ENCODE assay signal across 11 cellular contexts in genomic region chr10:8043569-8044306, GRCh38. TPM values are rescaled to one million over a fixed set of nuclear protein-coding genes. Genes with fewer than 3 reads are reported as not detected.
DNase-seq lines count a peak whose midpoint lies in the region; ATAC-seq, FAIRE-seq and TF ChIP-seq lines count a peak whose summit lies in the region.
"Had no signal": no experiment of that assay in that cellular context is flagged by ENCODE, and none has a peak within 500 bp of the region (broad histone marks: within the 10 kb centered on the region; RNA-seq: fewer than 3 reads in every experiment).

No MANE protein-coding gene starts in this region.

- peak; percentile 32 for ATAC-seq in GM18909 (IDR thresholded peaks at IDR 0.05; ENCODE audit: poor library complexity, unreplicated experiment)
- no peak for ATAC-seq in HepG2

- peak overlapping the region; percentile 48 for H3K27ac Mint-ChIP-seq in activated T-helper 2 cell treated with anti-CD3 and anti-CD28 coated beads, Interferon-gamma antibody, Interleukin-2, Interleukin-4, amounts not matched to agents 10 μg/mL and 5 μg/mL and 100 μg/mL, durations not matched to agents 14 hours and 24 hours and 36 hours
- H3K27ac Mint-ChIP-seq in chondrocyte (ENCODE audit: unreplicated experiment), result no peak overlapping the region

- WGBS in HepG2 (ENCODE audit: low lambda C conversion rate), result 29% methylated on average over 14 of the region's 31 CpGs

- CTCF ChIA-PET in HepG2 (lab: Yijun Ruan, JAX; ENCODE audit: low intra/inter-chr PET ratio, low total read pairs), result no interaction called here

- BruUV-seq in HepG2 (replicated peaks; lab: Mats Ljungman, UMichigan), result no TSS peak

- H4K20me1 ChIP-seq in HepG2 (ENCODE audit: insufficient read depth, low read length), result peaks cover 16% of the 10 kb centered on the region; the same call in 1 of the 2 replicates

- peak overlapping the region; percentile 81 for H3K4me3 Mint-ChIP-seq in activated T-helper 2 cell treated with anti-CD3 and anti-CD28 coated beads, Interferon-gamma antibody, Interleukin-2, Interleukin-4, amounts not matched to agents 10 μg/mL and 5 μg/mL and 100 μg/mL, durations not matched to agents 14 hours and 24 hours and 36 hours (ENCODE audit: low read depth)
- H3K4me3 Mint-ChIP-seq in chondrocyte (ENCODE audit: unreplicated experiment), result no peak overlapping the region

- H3K9me3 Mint-ChIP-seq in activated T-helper 2 cell treated with anti-CD3 and anti-CD28 coated beads, Interferon-gamma antibody, Interleukin-2, Interleukin-4, amounts not matched to agents 10 μg/mL and 5 μg/mL and 100 μg/mL, durations not matched to agents 14 hours and 24 hours and 36 hours, result no peaks in the 10 kb centered on the region
- no peaks in the 10 kb centered on the region for H3K9me3 Mint-ChIP-seq in chondrocyte (ENCODE audit: low read depth)

- no peak for TF ChIP-seq POLR2A in HepG2 (IDR thresholded peaks at IDR 0.05; ENCODE audit: insufficient read depth in 1 of 2, low read depth in 2 of 2, low read length in 2 of 2)

- peaks cover 55% of the 10 kb centered on the region for H3K27me3 Mint-ChIP-seq in activated T-helper 2 cell treated with anti-CD3 and anti-CD28 coated beads, Interferon-gamma antibody, Interleukin-2, Interleukin-4, amounts not matched to agents 10 μg/mL and 5 μg/mL and 100 μg/mL, durations not matched to agents 14 hours and 24 hours and 36 hours (ENCODE audit: low read depth)
- peaks cover 89% of the 10 kb centered on the region for H3K27me3 Mint-ChIP-seq in chondrocyte (ENCODE audit: low read depth)

- H3K4me3 ChIP-seq in HepG2 (replicated peaks in 1 of 3; ENCODE audit: insufficient read depth in 1 of 3, low read depth in 2 of 3, low read length in 3 of 3), result no peak overlapping the region

- in situ Hi-C loops in HepG2 (cut with HindIII; ENCODE audit: extremely low pct_ligation_motif_present, low pct_unique_long_range_greater_than_20kb), result no loop called here

- H3K9ac ChIP-seq in HepG2 (ENCODE audit: insufficient read depth, low read depth, low read length), result no peak overlapping the region

- peaks cover 36 to 94% of the 10 kb centered on the region in 2 experiments for H3K27me3 ChIP-seq in HepG2 (ENCODE audit: control insufficient read depth in 1 of 2, insufficient read depth in 2 of 2, low read length in 2 of 2)

- H3K36me3 ChIP-seq in HepG2 (replicated peaks in 1 of 2; ENCODE audit: control insufficient read depth in 1 of 2, insufficient read depth in 2 of 2, low read length in 2 of 2), result no peaks in the 10 kb centered on the region

- POLR2A ChIA-PET in HepG2 (lab: Yijun Ruan, JAX), result no interaction called here

- H3K36me3 Mint-ChIP-seq in activated T-helper 2 cell treated with anti-CD3 and anti-CD28 coated beads, Interferon-gamma antibody, Interleukin-2, Interleukin-4, amounts not matched to agents 10 μg/mL and 5 μg/mL and 100 μg/mL, durations not matched to agents 14 hours and 24 hours and 36 hours (ENCODE audit: low read depth), result peaks cover 43% of the 10 kb centered on the region
- peaks cover 3% of the 10 kb centered on the region for H3K36me3 Mint-ChIP-seq in chondrocyte (ENCODE audit: low read depth)

- no peak for TF ChIP-seq CTCF in HepG2 (CRISPR knock-in tag; IDR thresholded peaks at IDR 0.05)
- no peak for TF ChIP-seq CTCF in chondrocyte (IDR thresholded peaks at IDR 0.05)

- no peak overlapping the region for H3K4me2 ChIP-seq in HepG2 (ENCODE audit: low read depth, low read length)

- intact Hi-C loops in activated T-helper 2 cell treated with anti-CD3 and anti-CD28 coated beads, Interferon-gamma antibody, Interleukin-2, Interleukin-4, amounts not matched to agents 10 μg/mL and 5 μg/mL and 100 μg/mL, durations not matched to agents 14 hours and 24 hours and 36 hours (cut with micrococcal nuclease), result loop anchor here (5.0 kb wide), 1 partner anchor 171 kb away; no protein-coding TSS in a partner anchor
- intact Hi-C loops in HepG2 (cut with micrococcal nuclease; ENCODE audit: unreplicated experiment), result no loop called here

- DNase-seq in AG08396 (ENCODE audit: low spot score) (peak; percentile 12), HepG2 (ENCODE audit: low spot score) (no peak), GM19238 (ENCODE audit: insufficient read length, low spot score) (no peak), NCI-H69 (lab: John Stamatoyannopoulos, UW) (no peak), chondrocyte (ENCODE audit: low spot score) (no peak), NCI-H226 (no peak)
- no peak for DNase-seq in activated T-helper 2 cell treated with anti-CD3 and anti-CD28 coated beads, Interferon-gamma antibody, Interleukin-2, Interleukin-4, amounts not matched to agents 10 μg/mL and 5 μg/mL and 100 μg/mL, durations not matched to agents 14 hours and 24 hours and 36 hours (ENCODE audit: low spot score)
- DNase-seq: Calu3, Kasumi-1, OCI-M1 had no signal

- peaks cover 17% of the 10 kb centered on the region for H3K4me1 ChIP-seq in HepG2 (ENCODE audit: insufficient read depth, low read length)

- TF ChIP-seq EP300 in HepG2 (IDR thresholded peaks at IDR 0.05; ENCODE audit: low read depth in 2 of 2, low read length in 2 of 2) (no peak), HepG2 (CRISPR knock-in tag; IDR thresholded peaks at IDR 0.05; ENCODE audit: borderline replicate concordance) (no peak)

- FAIRE-seq in HepG2 (lab: Jason Lieb, UNC), result no peak

- H2AFZ ChIP-seq in HepG2 (ENCODE audit: low read length), result no peak overlapping the region

- peaks cover 67% of the 10 kb centered on the region for H3K4me1 Mint-ChIP-seq in activated T-helper 2 cell treated with anti-CD3 and anti-CD28 coated beads, Interferon-gamma antibody, Interleukin-2, Interleukin-4, amounts not matched to agents 10 μg/mL and 5 μg/mL and 100 μg/mL, durations not matched to agents 14 hours and 24 hours and 36 hours (ENCODE audit: low read depth)
- H3K4me1 Mint-ChIP-seq in chondrocyte (ENCODE audit: low read depth), result peaks cover 21% of the 10 kb centered on the region

- TF ChIP-seq RAD21 in HepG2 (CRISPR knock-in tag; IDR thresholded peaks at IDR 0.05), result no peak

- no peak overlapping the region for H3K27ac ChIP-seq in HepG2 (ENCODE audit: extremely low read length, insufficient read depth, low read length)

- H3K79me2 ChIP-seq in HepG2 (ENCODE audit: insufficient read depth, low read length), result no peaks in the 10 kb centered on the region

- H3K9me3 ChIP-seq in HepG2 (ENCODE audit: low read length), result no peaks in the 10 kb centered on the region

TF ChIP-seq in HepG2, 621 proteins besides CTCF, POLR2A, EP300 and RAD21 (continues in another document):
- no peak for TF ChIP-seq STAT5B (CRISPR knock-in tag; IDR thresholded peaks at IDR 0.05)
- TF ChIP-seq FUBP1 (CRISPR knock-in tag; IDR thresholded peaks at IDR 0.05; ENCODE audit: borderline replicate concordance), result no peak
- TF ChIP-seq TFDP1 (CRISPR knock-in tag; IDR thresholded peaks at IDR 0.05; ENCODE audit: borderline replicate concordance), result peak; percentile 34; the same call in 1 of the 2 replicates
- no peak for TF ChIP-seq HCFC1 (IDR thresholded peaks at IDR 0.05; ENCODE audit: low read depth, low read length)

RNA-seq across cellular contexts. Expression of gene GATA3, which starts 10.8 kb away (rescaled TPM):
- 281 and 293 TPM in 2 replicates for total RNA-seq in activated T-helper 2 cell treated with anti-CD3 and anti-CD28 coated beads, Interferon-gamma antibody, Interleukin-2, Interleukin-4, amounts not matched to agents 10 μg/mL and 5 μg/mL and 100 μg/mL, durations not matched to agents 14 hours and 24 hours and 36 hours
- total RNA-seq in HepG2 (2016; rRNA removed; fragmentation: Illumina TruSeq; extraction: Trizol) (not detected in 2 replicates), chondrocyte (not detected in 3 replicates)
- total RNA-seq in HepG2 (2016; cell fraction: cytosol; rRNA removed; fragmentation: Illumina TruSeq; extraction: Trizol; ENCODE audit: low read depth), result not detected in 2 replicates
- not detected in 2 replicates for total RNA-seq in HepG2 (2016; cell fraction: insoluble cytoplasmic fraction; rRNA removed; fragmentation: Illumina TruSeq; extraction: Trizol)
- not detected in 2 replicates for total RNA-seq in HepG2 (2016; cell fraction: membrane; rRNA removed; fragmentation: Illumina TruSeq; extraction: Trizol)
- total RNA-seq in HepG2 (2016; cell fraction: nucleus; rRNA removed; fragmentation: Illumina TruSeq; extraction: Trizol), result not detected in 2 replicates
- not detected in 2 replicates for polyA plus RNA-seq in HepG2 (2011; rRNA removed)
- not detected in 2 replicates for polyA plus RNA-seq in HepG2 (2011; cell fraction: cytosol; rRNA removed)
- not detected in 2 replicates for polyA plus RNA-seq in HepG2 (2011; cell fraction: nucleus; rRNA removed)
- not detected in 2 replicates for polyA plus RNA-seq in HepG2 (2012)
- not detected in 2 replicates for polyA plus RNA-seq in HepG2 (2016; cell fraction: cytosol; fragmentation: Illumina TruSeq; extraction: Trizol; ENCODE audit: low read depth)
- polyA plus RNA-seq in HepG2 (2016; cell fraction: insoluble cytoplasmic fraction; fragmentation: Illumina TruSeq; extraction: Trizol; ENCODE audit: low read depth), result not detected in 2 replicates
- polyA plus RNA-seq in HepG2 (2016; cell fraction: membrane; fragmentation: Illumina TruSeq; extraction: Trizol; ENCODE audit: low read depth), result not detected in 2 replicates
- polyA plus RNA-seq in HepG2 (2016; cell fraction: nucleus; fragmentation: Illumina TruSeq; extraction: Trizol; ENCODE audit: insufficient read depth, low read depth), result not detected in 2 replicates
- polyA minus RNA-seq in HepG2 (2011; rRNA and poly(A)+ RNA removed; ENCODE audit: low replicate concordance), result not detected in 2 replicates
- polyA minus RNA-seq in HepG2 (2011; cell fraction: cytosol; rRNA and poly(A)+ RNA removed), result not detected in 2 replicates
- not detected in 2 replicates for polyA minus RNA-seq in HepG2 (2011; cell fraction: nucleus; rRNA and poly(A)+ RNA removed)

Comparison
In these comparisons a context has a peak if more than half of its experiments do, and no peak if none do; other contexts are left out.
1. RNA of gene GATA3, which starts 10.8 kb away (total RNA-seq): 281 to 293 TPM in activated T-helper 2 cell treated with anti-CD3 and anti-CD28 coated beads, Interferon-gamma antibody, Interleukin-2, Interleukin-4, amounts not matched to agents 10 μg/mL and 5 μg/mL and 100 μg/mL, durations not matched to agents 14 hours and 24 hours and 36 hours; not detected in HepG2 and not detected in chondrocyte; every median in the first group is over 100 times any median in the second.